12 cellular contexts compared by ENCODE assay signal in the genomic region with DNA sequence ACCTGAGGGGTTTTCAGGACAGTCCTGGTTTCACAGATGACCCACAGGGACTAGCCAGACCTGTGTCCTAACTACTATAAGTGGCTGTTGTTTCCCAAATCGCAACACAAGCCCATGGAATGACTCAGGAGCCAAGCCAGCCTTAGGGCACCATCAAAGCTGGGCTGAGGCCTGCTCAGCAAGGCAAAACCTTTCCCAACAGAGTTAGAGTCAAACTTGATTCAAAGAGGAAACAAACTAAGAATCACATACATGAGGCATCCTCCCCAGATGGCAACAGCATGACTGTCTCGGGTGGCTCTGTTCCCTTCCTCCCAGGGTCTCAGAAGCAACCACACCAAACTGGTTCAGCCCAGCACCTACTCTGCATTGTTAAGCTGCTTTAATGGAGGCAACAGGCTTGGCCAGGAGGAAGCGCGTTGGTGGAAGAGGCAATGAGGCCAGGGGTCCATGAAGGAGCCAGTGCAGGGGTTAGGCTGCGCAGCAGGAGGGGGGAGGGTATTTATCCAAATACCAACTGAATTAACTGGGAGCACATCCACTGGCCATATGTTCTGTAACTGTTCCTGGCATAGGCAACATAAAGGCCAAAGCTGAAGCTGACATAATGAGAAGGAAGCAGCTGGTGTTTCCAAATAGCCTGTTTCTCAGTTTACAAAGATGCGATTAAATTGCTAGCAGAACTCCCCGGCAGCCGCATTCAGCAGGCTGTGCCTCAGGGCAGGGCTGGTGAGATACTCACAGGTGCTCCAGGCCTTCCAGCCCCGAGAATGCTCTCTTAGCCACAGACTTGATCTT.
DNase-seq lines count a peak whose midpoint lies in the region; ATAC-seq, FAIRE-seq and TF ChIP-seq lines count a peak whose summit lies in the region.
"Had no signal": no experiment of that assay in that cellular context is flagged by ENCODE, and none has a peak within 500 bp of the region (broad histone marks: within the 10 kb centered on the region; RNA-seq: fewer than 3 reads in every experiment).

No MANE protein-coding gene starts in this region.

- H3K27ac ChIP-seq in WERI-Rb-1 (peak overlapping the region; percentile 83), keratinocyte (ENCODE audit: control insufficient read depth, insufficient read depth, low read length) (peak overlapping the region; percentile 62), thoracic aorta (peak overlapping the region; percentile 4 to 5)
- H3K27ac ChIP-seq: PC-9, right atrium auricular region had no signal

- H3K27me3 Mint-ChIP-seq in activated naive CD4-positive, alpha-beta T cell treated with anti-CD3 and anti-CD28 coated beads, Interleukin-2, amount 50 U/mL, for 24 hours: no peaks in the 10 kb centered on the region
- H3K27me3 Mint-ChIP-seq in activated naive CD4-positive, alpha-beta T cell treated with anti-CD3 and anti-CD28 coated beads for 36 hours (ENCODE audit: low read depth): no peaks in the 10 kb centered on the region

- TF ChIP-seq CTCF in WERI-Rb-1 (IDR thresholded peaks at IDR 0.05; ENCODE audit: low read depth, low read length) (no peak), keratinocyte (optimal IDR thresholded peaks at IDR 0.05 in 1 of 3, IDR thresholded peaks at IDR 0.05 in 1 of 3, conservative IDR thresholded peaks at IDR 0.05 in 1 of 3; ENCODE audit: extremely low read depth in 1 of 3, insufficient read depth in 2 of 3, low read length in 3 of 3) (no peak), thoracic aorta (IDR thresholded peaks at IDR 0.05) (no peak)

- ATAC-seq in thoracic aorta (ENCODE audit: insufficient number of reproducible peaks, low FRiP score, low read depth) (no peak), HG02970 (IDR thresholded peaks at IDR 0.05; ENCODE audit: low FRiP score, unreplicated experiment) (no peak)
- ATAC-seq: HCT116 had no signal

- peaks cover 14% of the 10 kb centered on the region for H3K4me1 ChIP-seq in keratinocyte (ENCODE audit: control insufficient read depth, extremely low read depth, insufficient read depth, low read length)
- peaks cover 48 to 97% of the 10 kb centered on the region in 2 donors for H3K4me1 ChIP-seq in thoracic aorta (ENCODE audit: control insufficient read depth in 1 of 2, low read depth in 2 of 2)

- H3K9me1 ChIP-seq in keratinocyte (ENCODE audit: control insufficient read depth, extremely low read depth, insufficient read depth, low read length): no peaks in the 10 kb centered on the region

- H3K36me3 Mint-ChIP-seq in activated naive CD4-positive, alpha-beta T cell treated with anti-CD3 and anti-CD28 coated beads, Interleukin-2, amount 50 U/mL, for 24 hours: peaks cover 5% of the 10 kb centered on the region
- H3K36me3 Mint-ChIP-seq in activated naive CD4-positive, alpha-beta T cell treated with anti-CD3 and anti-CD28 coated beads for 36 hours (ENCODE audit: low read depth): peaks cover 20% of the 10 kb centered on the region

- no peak overlapping the region for H2AFZ ChIP-seq in keratinocyte (ENCODE audit: control insufficient read depth, low read length)
- H2AFZ ChIP-seq: PC-9 had no signal

- no peaks in the 10 kb centered on the region for H4K20me1 ChIP-seq in keratinocyte (ENCODE audit: control insufficient read depth, extremely low read depth, insufficient read depth, low read length)

- H3K27ac Mint-ChIP-seq in activated naive CD4-positive, alpha-beta T cell treated with anti-CD3 and anti-CD28 coated beads, Interleukin-2, amount 50 U/mL, for 24 hours: peak overlapping the region; percentile 19
- no peak overlapping the region for H3K27ac Mint-ChIP-seq in activated naive CD4-positive, alpha-beta T cell treated with anti-CD3 and anti-CD28 coated beads for 36 hours

- no peak overlapping the region for H3K4me3 ChIP-seq in WERI-Rb-1 (ENCODE audit: low read depth, low read length)
- no peak overlapping the region for H3K4me3 ChIP-seq in keratinocyte (ENCODE audit: control insufficient read depth in 2 of 3, extremely low read depth in 1 of 3, insufficient read depth in 2 of 3, low read depth in 1 of 3, low read length in 3 of 3)
- H3K4me3 ChIP-seq in thoracic aorta: no peak overlapping the region
- H3K4me3 ChIP-seq: PC-9, right atrium auricular region had no signal

- H3K36me3 ChIP-seq in WERI-Rb-1: peaks cover 8% of the 10 kb centered on the region
- H3K36me3 ChIP-seq in keratinocyte (ENCODE audit: control insufficient read depth in 2 of 2, extremely low read depth in 1 of 2, insufficient read depth in 2 of 2, low read length in 2 of 2): peaks cover 4 to 24% of the 10 kb centered on the region in 2 experiments
- no peaks in the 10 kb centered on the region for H3K36me3 ChIP-seq in thoracic aorta

- dilution Hi-C loops in keratinocyte (cut with MboI; ENCODE audit: extremely low pct_ligation_motif_present, low sequenced_read_pairs): no loop called here

- H3K27me3 ChIP-seq in WERI-Rb-1 (ENCODE audit: insufficient read depth, low read depth, severe bottlenecking): no peaks in the 10 kb centered on the region
- no peaks in the 10 kb centered on the region for H3K27me3 ChIP-seq in keratinocyte (ENCODE audit: control insufficient read depth, extremely low read depth, insufficient read depth, low read length)
- no peaks in the 10 kb centered on the region for H3K27me3 ChIP-seq in thoracic aorta (replicated peaks; ENCODE audit: insufficient read depth)
- H3K27me3 ChIP-seq: right atrium auricular region had no signal

- H3K4me2 ChIP-seq in keratinocyte (ENCODE audit: control insufficient read depth, extremely low read depth, insufficient read depth, low read depth, low read length): no peak overlapping the region
- H3K4me2 ChIP-seq: PC-9 had no signal

- no peaks in the 10 kb centered on the region for H3K9me3 Mint-ChIP-seq in activated naive CD4-positive, alpha-beta T cell treated with anti-CD3 and anti-CD28 coated beads, Interleukin-2, amount 50 U/mL, for 24 hours
- H3K9me3 Mint-ChIP-seq in activated naive CD4-positive, alpha-beta T cell treated with anti-CD3 and anti-CD28 coated beads for 36 hours: no peaks in the 10 kb centered on the region

- H3K4me3 Mint-ChIP-seq in activated naive CD4-positive, alpha-beta T cell treated with anti-CD3 and anti-CD28 coated beads, Interleukin-2, amount 50 U/mL, for 24 hours: no peak overlapping the region
- H3K4me3 Mint-ChIP-seq in activated naive CD4-positive, alpha-beta T cell treated with anti-CD3 and anti-CD28 coated beads for 36 hours: no peak overlapping the region

- intact Hi-C loops in activated naive CD4-positive, alpha-beta T cell treated with anti-CD3 and anti-CD28 coated beads for 36 hours (cut with micrococcal nuclease): no loop called here

- H3K4me1 Mint-ChIP-seq in activated naive CD4-positive, alpha-beta T cell treated with anti-CD3 and anti-CD28 coated beads, Interleukin-2, amount 50 U/mL, for 24 hours: peaks cover 13% of the 10 kb centered on the region
- H3K4me1 Mint-ChIP-seq in activated naive CD4-positive, alpha-beta T cell treated with anti-CD3 and anti-CD28 coated beads for 36 hours (ENCODE audit: low read depth): peaks cover 17% of the 10 kb centered on the region

- H3K79me2 ChIP-seq in keratinocyte (ENCODE audit: control insufficient read depth, insufficient read depth, low read length): no peaks in the 10 kb centered on the region

- no peak for FAIRE-seq in keratinocyte (lab: Jason Lieb, UNC)
- FAIRE-seq: GM18507 had no signal

- CTCF ChIA-PET in activated naive CD4-positive, alpha-beta T cell treated with anti-CD3 and anti-CD28 coated beads for 36 hours (lab: Charles Lee): interaction anchor here (1.1 to 1.4 kb wide), 2 partner anchors 9 to 20 kb away, joined by 4 to 7 read pairs; no protein-coding TSS in a partner anchor

- DNase-seq in activated naive CD4-positive, alpha-beta T cell treated with anti-CD3 and anti-CD28 coated beads for 36 hours: no peak
- peak; percentile 71 for DNase-seq in WERI-Rb-1
- DNase-seq in keratinocyte (ENCODE audit: low read depth, low spot score): no peak
- no peak for DNase-seq in thoracic aorta (ENCODE audit: low spot score)
- no peak for DNase-seq in SK-N-DZ (ENCODE audit: low spot score)
- DNase-seq in stimulated activated CD4-positive, alpha-beta T cell treated with anti-CD3 and anti-CD28 coated beads, Interleukin-4, amount 100 ng/mL, for 24 hours: no peak
- DNase-seq: PC-9 had no signal

- H3K9me3 ChIP-seq in WERI-Rb-1 (ENCODE audit: severe bottlenecking) (no peaks in the 10 kb centered on the region), keratinocyte (ENCODE audit: control insufficient read depth, low read depth, low read length) (no peaks in the 10 kb centered on the region), thoracic aorta (no peaks in the 10 kb centered on the region)
- H3K9me3 ChIP-seq: right atrium auricular region had no signal

- no peak overlapping the region for H3K9ac ChIP-seq in keratinocyte (ENCODE audit: control insufficient read depth, extremely low read depth, insufficient read depth, low read length)

Comparison
In these comparisons a context has a peak if more than half of its experiments do, and no peak if none do; other contexts are left out.
1. H3K27ac ChIP-seq: peak in every context shown above with its lines; median percentile 83 in WERI-Rb-1; 62 in keratinocyte; 4 in thoracic aorta.